ENCODE assay signal across 1 cellular context in genomic region chr1:199311478-199312242, GRCh38.
A peak's percentile ranks its signal among the peaks of the same experiment; 100 is the strongest.
TF ChIP-seq lines count a peak whose summit lies in the region.

No MANE protein-coding gene starts in this region.

TF ChIP-seq in H1, 55 proteins besides CTCF, POLR2A, EP300 and RAD21 (continued from another document):
- TF ChIP-seq, protein P1, sequence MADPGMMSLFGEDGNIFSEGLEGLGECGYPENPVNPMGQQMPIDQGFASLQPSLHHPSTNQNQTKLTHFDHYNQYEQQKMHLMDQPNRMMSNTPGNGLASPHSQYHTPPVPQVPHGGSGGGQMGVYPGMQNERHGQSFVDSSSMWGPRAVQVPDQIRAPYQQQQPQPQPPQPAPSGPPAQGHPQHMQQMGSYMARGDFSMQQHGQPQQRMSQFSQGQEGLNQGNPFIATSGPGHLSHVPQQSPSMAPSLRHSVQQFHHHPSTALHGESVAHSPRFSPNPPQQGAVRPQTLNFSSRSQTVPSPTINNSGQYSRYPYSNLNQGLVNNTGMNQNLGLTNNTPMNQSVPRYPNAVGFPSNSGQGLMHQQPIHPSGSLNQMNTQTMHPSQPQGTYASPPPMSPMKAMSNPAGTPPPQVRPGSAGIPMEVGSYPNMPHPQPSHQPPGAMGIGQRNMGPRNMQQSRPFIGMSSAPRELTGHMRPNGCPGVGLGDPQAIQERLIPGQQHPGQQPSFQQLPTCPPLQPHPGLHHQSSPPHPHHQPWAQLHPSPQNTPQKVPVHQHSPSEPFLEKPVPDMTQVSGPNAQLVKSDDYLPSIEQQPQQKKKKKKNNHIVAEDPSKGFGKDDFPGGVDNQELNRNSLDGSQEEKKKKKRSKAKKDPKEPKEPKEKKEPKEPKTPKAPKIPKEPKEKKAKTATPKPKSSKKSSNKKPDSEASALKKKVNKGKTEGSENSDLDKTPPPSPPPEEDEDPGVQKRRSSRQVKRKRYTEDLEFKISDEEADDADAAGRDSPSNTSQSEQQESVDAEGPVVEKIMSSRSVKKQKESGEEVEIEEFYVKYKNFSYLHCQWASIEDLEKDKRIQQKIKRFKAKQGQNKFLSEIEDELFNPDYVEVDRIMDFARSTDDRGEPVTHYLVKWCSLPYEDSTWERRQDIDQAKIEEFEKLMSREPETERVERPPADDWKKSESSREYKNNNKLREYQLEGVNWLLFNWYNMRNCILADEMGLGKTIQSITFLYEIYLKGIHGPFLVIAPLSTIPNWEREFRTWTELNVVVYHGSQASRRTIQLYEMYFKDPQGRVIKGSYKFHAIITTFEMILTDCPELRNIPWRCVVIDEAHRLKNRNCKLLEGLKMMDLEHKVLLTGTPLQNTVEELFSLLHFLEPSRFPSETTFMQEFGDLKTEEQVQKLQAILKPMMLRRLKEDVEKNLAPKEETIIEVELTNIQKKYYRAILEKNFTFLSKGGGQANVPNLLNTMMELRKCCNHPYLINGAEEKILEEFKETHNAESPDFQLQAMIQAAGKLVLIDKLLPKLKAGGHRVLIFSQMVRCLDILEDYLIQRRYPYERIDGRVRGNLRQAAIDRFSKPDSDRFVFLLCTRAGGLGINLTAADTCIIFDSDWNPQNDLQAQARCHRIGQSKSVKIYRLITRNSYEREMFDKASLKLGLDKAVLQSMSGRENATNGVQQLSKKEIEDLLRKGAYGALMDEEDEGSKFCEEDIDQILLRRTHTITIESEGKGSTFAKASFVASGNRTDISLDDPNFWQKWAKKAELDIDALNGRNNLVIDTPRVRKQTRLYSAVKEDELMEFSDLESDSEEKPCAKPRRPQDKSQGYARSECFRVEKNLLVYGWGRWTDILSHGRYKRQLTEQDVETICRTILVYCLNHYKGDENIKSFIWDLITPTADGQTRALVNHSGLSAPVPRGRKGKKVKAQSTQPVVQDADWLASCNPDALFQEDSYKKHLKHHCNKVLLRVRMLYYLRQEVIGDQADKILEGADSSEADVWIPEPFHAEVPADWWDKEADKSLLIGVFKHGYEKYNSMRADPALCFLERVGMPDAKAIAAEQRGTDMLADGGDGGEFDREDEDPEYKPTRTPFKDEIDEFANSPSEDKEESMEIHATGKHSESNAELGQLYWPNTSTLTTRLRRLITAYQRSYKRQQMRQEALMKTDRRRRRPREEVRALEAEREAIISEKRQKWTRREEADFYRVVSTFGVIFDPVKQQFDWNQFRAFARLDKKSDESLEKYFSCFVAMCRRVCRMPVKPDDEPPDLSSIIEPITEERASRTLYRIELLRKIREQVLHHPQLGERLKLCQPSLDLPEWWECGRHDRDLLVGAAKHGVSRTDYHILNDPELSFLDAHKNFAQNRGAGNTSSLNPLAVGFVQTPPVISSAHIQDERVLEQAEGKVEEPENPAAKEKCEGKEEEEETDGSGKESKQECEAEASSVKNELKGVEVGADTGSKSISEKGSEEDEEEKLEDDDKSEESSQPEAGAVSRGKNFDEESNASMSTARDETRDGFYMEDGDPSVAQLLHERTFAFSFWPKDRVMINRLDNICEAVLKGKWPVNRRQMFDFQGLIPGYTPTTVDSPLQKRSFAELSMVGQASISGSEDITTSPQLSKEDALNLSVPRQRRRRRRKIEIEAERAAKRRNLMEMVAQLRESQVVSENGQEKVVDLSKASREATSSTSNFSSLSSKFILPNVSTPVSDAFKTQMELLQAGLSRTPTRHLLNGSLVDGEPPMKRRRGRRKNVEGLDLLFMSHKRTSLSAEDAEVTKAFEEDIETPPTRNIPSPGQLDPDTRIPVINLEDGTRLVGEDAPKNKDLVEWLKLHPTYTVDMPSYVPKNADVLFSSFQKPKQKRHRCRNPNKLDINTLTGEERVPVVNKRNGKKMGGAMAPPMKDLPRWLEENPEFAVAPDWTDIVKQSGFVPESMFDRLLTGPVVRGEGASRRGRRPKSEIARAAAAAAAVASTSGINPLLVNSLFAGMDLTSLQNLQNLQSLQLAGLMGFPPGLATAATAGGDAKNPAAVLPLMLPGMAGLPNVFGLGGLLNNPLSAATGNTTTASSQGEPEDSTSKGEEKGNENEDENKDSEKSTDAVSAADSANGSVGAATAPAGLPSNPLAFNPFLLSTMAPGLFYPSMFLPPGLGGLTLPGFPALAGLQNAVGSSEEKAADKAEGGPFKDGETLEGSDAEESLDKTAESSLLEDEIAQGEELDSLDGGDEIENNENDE (IDR thresholded peaks at IDR 0.05; ENCODE audit: insufficient replicate concordance, low read length): peak; percentile 57
- TF ChIP-seq MAFK (IDR thresholded peaks at IDR 0.05; ENCODE audit: low read depth, low read length) (peak; percentile 13; the same call in 1 of the 2 replicates), BACH1 (IDR thresholded peaks at IDR 0.05; ENCODE audit: low read length) (no peak), TAF1 (IDR thresholded peaks at IDR 0.05; ENCODE audit: low read depth, low read length) (no peak), KDM1A (IDR thresholded peaks at IDR 0.05; ENCODE audit: borderline replicate concordance, low read length) (no peak), RNF2 (IDR thresholded peaks at IDR 0.05; ENCODE audit: borderline replicate concordance, low read depth, low read length, missing control alignments, poor library complexity, severe bottlenecking) (no peak)
